16 cellular contexts compared by ENCODE assay signal in the genomic region with DNA sequence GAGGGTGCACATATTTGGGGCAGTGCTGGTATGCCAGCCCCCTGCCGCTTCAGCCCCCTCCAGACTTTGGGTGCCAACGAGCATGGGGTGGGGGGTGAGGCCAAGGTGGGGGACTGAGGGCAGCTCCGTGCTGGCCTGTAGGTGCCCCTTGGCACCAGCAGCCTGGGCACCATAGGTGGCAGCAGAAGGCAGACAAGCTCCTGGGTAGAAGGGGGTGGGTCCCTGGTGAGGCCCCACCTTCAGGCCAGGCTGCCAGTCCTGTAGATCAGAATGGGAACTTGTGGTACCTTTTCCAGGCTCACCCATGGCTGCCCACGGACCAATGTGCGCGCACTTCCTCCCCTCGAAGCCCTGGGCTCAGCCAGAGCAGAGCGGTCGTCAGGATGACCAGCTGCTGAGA. TPM values are rescaled to one million over a fixed set of nuclear protein-coding genes. Genes with fewer than 3 reads are reported as not detected.
DNase-seq lines count a peak whose midpoint lies in the region; ATAC-seq and TF ChIP-seq lines count a peak whose summit lies in the region.
"Had no signal": no experiment of that assay in that cellular context is flagged by ENCODE, and none has a peak within 500 bp of the region (broad histone marks: within the 10 kb centered on the region; RNA-seq: fewer than 3 reads in every experiment).

No MANE protein-coding gene starts in this region.

- H3K9me3 ChIP-seq in BLaER1 treated with 17β-estradiol and CSF1 and Interleukin-3, amounts not matched to agents 10 nM and 100 nM (replicated peaks in 1 of 11) = peaks cover 0 to 24% (median 0%) of the 10 kb centered on the region in 11 experiments; a peak in 2 of 22 replicates
- H3K9me3 ChIP-seq in Panc1 (ENCODE audit: control insufficient read depth, insufficient read depth, low read depth, low read length) (no peaks in the 10 kb centered on the region), esophagus squamous epithelium (no peaks in the 10 kb centered on the region), neuronal stem cell (replicated peaks in 1 of 2; ENCODE audit: control insufficient read depth in 2 of 2, insufficient read depth in 1 of 2, low read depth in 1 of 2, low read length in 2 of 2) (no peaks in the 10 kb centered on the region)
- H3K9me3 ChIP-seq: BLaER1, HAP-1 had no signal

- in situ Hi-C loops in Panc1 (cut with HindIII; ENCODE audit: low pct_unique_long_range_greater_than_20kb, low sequenced_read_pairs) = no loop called here

- H4K20me1 ChIP-seq in BLaER1 treated with 17β-estradiol and CSF1 and Interleukin-3, amounts not matched to agents 10 nM and 100 nM = no peaks in the 10 kb centered on the region
- H4K20me1 ChIP-seq: BLaER1 had no signal

- H2BK120ac ChIP-seq in neuronal stem cell (ENCODE audit: low read depth, low read length) = peak overlapping the region; percentile 50

- H3K27me3 ChIP-seq in BLaER1 treated with 17β-estradiol and CSF1 and Interleukin-3, amounts not matched to agents 10 nM and 100 nM = no peaks in the 10 kb centered on the region
- H3K27me3 ChIP-seq in Panc1 (ENCODE audit: control insufficient read depth, insufficient read depth, low read length) = no peaks in the 10 kb centered on the region
- H3K27me3 ChIP-seq in esophagus squamous epithelium = no peaks in the 10 kb centered on the region
- peaks cover 0 to 12% (median 0%) of the 10 kb centered on the region in 3 experiments for H3K27me3 ChIP-seq in neuronal stem cell (ENCODE audit: control insufficient read depth in 3 of 3, insufficient read depth in 3 of 3, low read depth in 1 of 3, low read length in 3 of 3)
- H3K27me3 ChIP-seq: BLaER1 had no signal

- no peak overlapping the region for H4K8ac ChIP-seq in neuronal stem cell (ENCODE audit: low read depth, low read length)

- H3K18ac ChIP-seq in neuronal stem cell (ENCODE audit: low read length) = peak overlapping the region; percentile 73

- no peaks in the 10 kb centered on the region for H3K36me3 ChIP-seq in BLaER1 treated with 17β-estradiol and CSF1 and Interleukin-3, amounts not matched to agents 10 nM and 100 nM
- H3K36me3 ChIP-seq in Panc1 (ENCODE audit: control insufficient read depth, insufficient read depth, low read length) = no peaks in the 10 kb centered on the region
- H3K36me3 ChIP-seq in esophagus squamous epithelium = no peaks in the 10 kb centered on the region
- H3K36me3 ChIP-seq in neuronal stem cell (replicated peaks in 1 of 2; ENCODE audit: control insufficient read depth in 2 of 2, insufficient read depth in 2 of 2, low read length in 2 of 2) = no peaks in the 10 kb centered on the region
- H3K36me3 ChIP-seq: BLaER1, HAP-1 had no signal

- peak overlapping the region; percentile 82 to 97 (median 87); a peak in 20 of 22 replicates for H3K4me2 ChIP-seq in BLaER1 treated with 17β-estradiol and CSF1 and Interleukin-3, amounts not matched to agents 10 nM and 100 nM
- H3K4me2 ChIP-seq in neuronal stem cell (ENCODE audit: insufficient read depth, low read length, poor library complexity, severe bottlenecking) = no peak overlapping the region

- peak overlapping the region; percentile 25 for H3K23ac ChIP-seq in neuronal stem cell (ENCODE audit: low read depth, low read length, poor library complexity)

- peaks cover 44 to 63% (median 55%) of the 10 kb centered on the region in 10 experiments for H3K4me1 ChIP-seq in BLaER1 treated with 17β-estradiol and CSF1 and Interleukin-3, amounts not matched to agents 10 nM and 100 nM
- H3K4me1 ChIP-seq in Panc1 (ENCODE audit: control insufficient read depth, insufficient read depth, low read length) (no peaks in the 10 kb centered on the region), esophagus squamous epithelium (peaks cover 7 to 62% (median 37%) of the 10 kb centered on the region in 3 donors), neuronal stem cell (ENCODE audit: control insufficient read depth in 2 of 2, insufficient read depth in 1 of 2, low read depth in 1 of 2, low read length in 2 of 2) (peaks cover 3 to 5% of the 10 kb centered on the region in 2 donors)
- H3K4me1 ChIP-seq: HAP-1 had no signal

- peak overlapping the region; percentile 43 for H2AK5ac ChIP-seq in neuronal stem cell (ENCODE audit: low read depth, low read length)

- peak; percentile 56; the same call in 1 of the 2 replicates for ATAC-seq in Panc1
- no peak for ATAC-seq in GM21825 (IDR thresholded peaks at IDR 0.05; ENCODE audit: unreplicated experiment)

- peaks cover 1% of the 10 kb centered on the region for H3K79me1 ChIP-seq in neuronal stem cell (ENCODE audit: low read depth, low read length)

- no TSS peak for BruUV-seq in Panc1 (replicated peaks; lab: Mats Ljungman, UMichigan)

- H3K14ac ChIP-seq in neuronal stem cell (ENCODE audit: low read length) = peak overlapping the region; percentile 86

- intact Hi-C loops in Panc1 (cut with micrococcal nuclease; ENCODE audit: unreplicated experiment) = no loop called here
- intact Hi-C loops in esophagus squamous epithelium (cut with DNase I) = no loop called here

- no peak overlapping the region for H2BK12ac ChIP-seq in neuronal stem cell (ENCODE audit: low read length)

- DNase-seq in Panc1 (ENCODE audit: low read depth, low spot score) (no peak), esophagus squamous epithelium (lab: John Stamatoyannopoulos, UW) (no peak), neuronal stem cell (ENCODE audit: low spot score) (no peak), HCEC 1CT (no peak), NCI-H748 treated with DMSO at 0.1 percent for 48 hours (lab: John Stamatoyannopoulos, UW) (no peak)
- DNase-seq: 8988T; AML-193; CD4-positive, CD25-positive, alpha-beta regulatory T cell; DMS 273 treated with DMSO at 0.1 percent for 48 hours; GOT3 had no signal

- TF ChIP-seq POLR2A in esophagus squamous epithelium (IDR thresholded peaks at IDR 0.05) = no peak

- H2BK15ac ChIP-seq in neuronal stem cell (ENCODE audit: low read length) = peak overlapping the region; percentile 72

- H3K4ac ChIP-seq in neuronal stem cell (ENCODE audit: low read length) = peak overlapping the region; percentile 30

- H4K91ac ChIP-seq in neuronal stem cell (ENCODE audit: low read depth, low read length, poor library complexity) = no peak overlapping the region

- H3K27ac ChIP-seq in BLaER1 treated with 17β-estradiol and CSF1 and Interleukin-3, amounts not matched to agents 10 nM and 100 nM = peak overlapping the region in 10 of 11 experiments; percentile 35 to 85 (median 76); a peak in 19 of 22 replicates
- H3K27ac ChIP-seq in Panc1 (ENCODE audit: low read length) (no peak overlapping the region), esophagus squamous epithelium (peak overlapping the region in 3 of 4 donors; percentile 77 to 82 (median 81)), neuronal stem cell (replicated peaks; ENCODE audit: low read length) (no peak overlapping the region)
- H3K27ac ChIP-seq: HL-60 had no signal

- no peak overlapping the region for H3K4me3 ChIP-seq in BLaER1 treated with 17β-estradiol and CSF1 and Interleukin-3, amounts not matched to agents 10 nM and 100 nM
- H3K4me3 ChIP-seq in Panc1 (ENCODE audit: low read depth in 2 of 2, low read length in 2 of 2) = no peak overlapping the region
- no peak overlapping the region for H3K4me3 ChIP-seq in esophagus squamous epithelium
- no peak overlapping the region for H3K4me3 ChIP-seq in neuronal stem cell (ENCODE audit: low read length in 2 of 2)
- H3K4me3 ChIP-seq: BLaER1, HAP-1 had no signal

- peak overlapping the region in 3 of 11 experiments; percentile 40 to 63 (median 59); a peak in 5 of 22 replicates for H3K9ac ChIP-seq in BLaER1 treated with 17β-estradiol and CSF1 and Interleukin-3, amounts not matched to agents 10 nM and 100 nM
- H3K9ac ChIP-seq in neuronal stem cell (ENCODE audit: low read depth, low read length, poor library complexity) = no peak overlapping the region
- H3K9ac ChIP-seq: BLaER1 had no signal

- POLR2A ChIA-PET in Panc1 (lab: Charles Lee) = no interaction called here

- no peak overlapping the region for H2AFZ ChIP-seq in neuronal stem cell (ENCODE audit: low read length)

- CTCF ChIA-PET in Panc1 (lab: Charles Lee) = no interaction called here

- no peak for TF ChIP-seq CTCF in Panc1 (IDR thresholded peaks at IDR 0.05)
- no peak for TF ChIP-seq CTCF in esophagus squamous epithelium (IDR thresholded peaks at IDR 0.05)

- H2BK5ac ChIP-seq in neuronal stem cell (ENCODE audit: low read length) = no peak overlapping the region

- 98% methylated on average over 5 of the region's 9 CpGs; no CpG with 5 or more reads in 1 of the 2 donors for WGBS in esophagus squamous epithelium, 2 donors
- no CpG with 5 or more reads among the region's 9 CpGs for WGBS in neuronal stem cell (ENCODE audit: extremely low coverage in 2 of 2, insufficient read length in 2 of 2, insufficient replicate concordance in 1 of 2), 2 donors

RNA-seq across cellular contexts. Expression of a gene that starts 16.1 kb away (rescaled TPM):
- total RNA-seq in Panc1 (2021; ENCODE audit: unreplicated experiment) (not detected), esophagus squamous epithelium (10 to 100 TPM in 1 of 4 donors, 1 to 10 TPM in 3; 1.1 to 89.5 (median 9.2) TPM)
- not detected for polyA plus RNA-seq in Panc1 (2012; ENCODE audit: insufficient read length)
- polyA plus RNA-seq in neuronal stem cell (2013, experiment 1 of 2) = not detected
- not detected for polyA plus RNA-seq in neuronal stem cell (2013, experiment 2 of 2)
- total RNA-seq: CD4-positive, CD25-positive, alpha-beta regulatory T cell; Daoy had no signal
- polyA plus RNA-seq: CD4-positive, CD25-positive, alpha-beta regulatory T cell had no signal

RNA-seq across cellular contexts. Expression of a gene that starts 57.4 kb away (rescaled TPM):
- total RNA-seq in Panc1 (2021; ENCODE audit: unreplicated experiment) (not detected), esophagus squamous epithelium (1 to 10 TPM in 1 of 4 donors, under 1 TPM in 3; 0.19 to 5.9 (median 0.23) TPM)
- not detected for polyA plus RNA-seq in Panc1 (2012; ENCODE audit: insufficient read length)
- 0.03 TPM for polyA plus RNA-seq in neuronal stem cell (2013, experiment 1 of 2)
- 0.07 TPM for polyA plus RNA-seq in neuronal stem cell (2013, experiment 2 of 2)
- total RNA-seq: CD4-positive, CD25-positive, alpha-beta regulatory T cell; Daoy had no signal
- polyA plus RNA-seq: CD4-positive, CD25-positive, alpha-beta regulatory T cell had no signal

Comparison
In these comparisons a context has a peak if more than half of its experiments do, and no peak if none do; other contexts are left out.
1. H3K27ac ChIP-seq: peak in BLaER1 treated with 17β-estradiol and CSF1 and Interleukin-3, amounts not matched to agents 10 nM and 100 nM (10 of 11) and esophagus squamous epithelium (3 of 4); none in Panc1 (single experiment) and neuronal stem cell (single experiment).